11 cellular contexts compared by ENCODE assay signal in genomic region chr11:130580372-130580771, GRCh38.
DNase-seq lines count a peak whose midpoint lies in the region; ATAC-seq, FAIRE-seq and TF ChIP-seq lines count a peak whose summit lies in the region.
"Had no signal": no experiment of that assay in that cellular context is flagged by ENCODE, and none has a peak within 500 bp of the region (broad histone marks: within the 10 kb centered on the region; RNA-seq: fewer than 3 reads in every experiment).

No MANE protein-coding gene starts in this region.

- no peak overlapping the region for H2AFZ ChIP-seq in fibroblast of lung (ENCODE audit: low read length)

- H3K4me1 ChIP-seq in fibroblast of lung (ENCODE audit: control insufficient read depth, extremely low read depth, insufficient read depth, low read length) = peaks cover 9% of the 10 kb centered on the region

- no peak overlapping the region for H3K4me2 ChIP-seq in fibroblast of lung (ENCODE audit: extremely low read depth, insufficient read depth, low read length)

- H3K27ac Mint-ChIP-seq in activated T-helper 2 cell treated with anti-CD3 and anti-CD28 coated beads, Interferon-gamma antibody, Interleukin-2, Interleukin-4, amounts not matched to agents 10 μg/mL and 5 μg/mL and 100 μg/mL, durations not matched to agents 14 hours and 24 hours and 36 hours = no peak overlapping the region
- no peak overlapping the region for H3K27ac Mint-ChIP-seq in effector memory CD8-positive, alpha-beta T cell
- H3K27ac Mint-ChIP-seq: nephron progenitor cell had no signal

- no peak overlapping the region for H3K4me3 ChIP-seq in fibroblast of lung (replicated peaks in 1 of 4; ENCODE audit: control extremely low read depth in 1 of 4, insufficient read depth in 1 of 4, low read depth in 3 of 4, low read length in 4 of 4)

- intact Hi-C loops in activated T-helper 2 cell treated with anti-CD3 and anti-CD28 coated beads, Interferon-gamma antibody, Interleukin-2, Interleukin-4, amounts not matched to agents 10 μg/mL and 5 μg/mL and 100 μg/mL, durations not matched to agents 14 hours and 24 hours and 36 hours (cut with micrococcal nuclease) = no loop called here

- ATAC-seq in effector memory CD8-positive, alpha-beta T cell (replicated peaks) = no peak

- no peak overlapping the region for H3K27ac ChIP-seq in fibroblast of lung (ENCODE audit: insufficient read depth, low read length)

- DNase-seq in COLO829 (ENCODE audit: low spot score) (peak; percentile 96), NCI-H748 (lab: John Stamatoyannopoulos, UW; ENCODE audit: unreplicated experiment) (peak; percentile 90), fibroblast of lung (ENCODE audit: low read depth in 2 of 2) (peak; percentile 44 to 99), nucleus accumbens (lab: John Stamatoyannopoulos, UW) (peak in 48 of 56 donors; percentile 22 to 88 (median 62)), GM12891 (ENCODE audit: insufficient read length, low spot score) (no peak), NCI-H1694 treated with DMSO at 0.1 percent for 48 hours (lab: John Stamatoyannopoulos, UW) (no peak)
- no peak for DNase-seq in activated T-helper 2 cell treated with anti-CD3 and anti-CD28 coated beads, Interferon-gamma antibody, Interleukin-2, Interleukin-4, amounts not matched to agents 10 μg/mL and 5 μg/mL and 100 μg/mL, durations not matched to agents 14 hours and 24 hours and 36 hours (ENCODE audit: low spot score)
- DNase-seq in effector memory CD8-positive, alpha-beta T cell = no peak
- DNase-seq: activated CD8-positive, alpha-beta memory T cell treated with anti-CD3 and anti-CD28 coated beads, Interleukin-2, amount 50 U/mL, for 48 hours; Kasumi-1; nephron progenitor cell had no signal

- no peaks in the 10 kb centered on the region for H3K36me3 ChIP-seq in fibroblast of lung (ENCODE audit: control insufficient read depth, insufficient read depth, low read length)

- no peaks in the 10 kb centered on the region for H4K20me1 ChIP-seq in fibroblast of lung (ENCODE audit: control insufficient read depth, extremely low read depth, insufficient read depth, low read length)

- H3K9ac ChIP-seq in fibroblast of lung (ENCODE audit: insufficient read depth, low read length) = no peak overlapping the region

- H3K27me3 Mint-ChIP-seq in activated T-helper 2 cell treated with anti-CD3 and anti-CD28 coated beads, Interferon-gamma antibody, Interleukin-2, Interleukin-4, amounts not matched to agents 10 μg/mL and 5 μg/mL and 100 μg/mL, durations not matched to agents 14 hours and 24 hours and 36 hours (ENCODE audit: low read depth) = no peaks in the 10 kb centered on the region
- peaks cover 25 to 42% of the 10 kb centered on the region in 2 donors for H3K27me3 Mint-ChIP-seq in effector memory CD8-positive, alpha-beta T cell

- H3K9me3 ChIP-seq in fibroblast of lung (ENCODE audit: control insufficient read depth, insufficient read depth, low read depth, low read length) = no peaks in the 10 kb centered on the region

- no peak for TF ChIP-seq POLR2A in GM12891 (IDR thresholded peaks at IDR 0.05; ENCODE audit: low read depth, low read length)

- no peaks in the 10 kb centered on the region for H3K4me1 Mint-ChIP-seq in activated T-helper 2 cell treated with anti-CD3 and anti-CD28 coated beads, Interferon-gamma antibody, Interleukin-2, Interleukin-4, amounts not matched to agents 10 μg/mL and 5 μg/mL and 100 μg/mL, durations not matched to agents 14 hours and 24 hours and 36 hours (ENCODE audit: low read depth)
- H3K4me1 Mint-ChIP-seq in effector memory CD8-positive, alpha-beta T cell (ENCODE audit: low read depth in 2 of 2) = no peaks in the 10 kb centered on the region

- H3K9me3 Mint-ChIP-seq in activated T-helper 2 cell treated with anti-CD3 and anti-CD28 coated beads, Interferon-gamma antibody, Interleukin-2, Interleukin-4, amounts not matched to agents 10 μg/mL and 5 μg/mL and 100 μg/mL, durations not matched to agents 14 hours and 24 hours and 36 hours = no peaks in the 10 kb centered on the region
- peaks cover 0 to 3% of the 10 kb centered on the region in 2 donors for H3K9me3 Mint-ChIP-seq in effector memory CD8-positive, alpha-beta T cell

- FAIRE-seq in GM12891 (lab: Jason Lieb, UNC) = no peak

- H3K36me3 Mint-ChIP-seq in activated T-helper 2 cell treated with anti-CD3 and anti-CD28 coated beads, Interferon-gamma antibody, Interleukin-2, Interleukin-4, amounts not matched to agents 10 μg/mL and 5 μg/mL and 100 μg/mL, durations not matched to agents 14 hours and 24 hours and 36 hours (ENCODE audit: low read depth) = no peaks in the 10 kb centered on the region
- H3K36me3 Mint-ChIP-seq in effector memory CD8-positive, alpha-beta T cell (ENCODE audit: insufficient read depth) = no peaks in the 10 kb centered on the region

- H3K79me2 ChIP-seq in fibroblast of lung (ENCODE audit: control insufficient read depth, insufficient read depth, low read length) = no peaks in the 10 kb centered on the region

- no peaks in the 10 kb centered on the region for H3K27me3 ChIP-seq in fibroblast of lung (ENCODE audit: control insufficient read depth, insufficient read depth, low read length)

- TF ChIP-seq CTCF in fibroblast of lung (conservative IDR thresholded peaks at IDR 0.05 in 1 of 2, IDR thresholded peaks at IDR 0.05 in 1 of 2; ENCODE audit: low read depth in 1 of 2, low read length in 2 of 2) = no peak

- no peak overlapping the region for H3K4me3 Mint-ChIP-seq in activated T-helper 2 cell treated with anti-CD3 and anti-CD28 coated beads, Interferon-gamma antibody, Interleukin-2, Interleukin-4, amounts not matched to agents 10 μg/mL and 5 μg/mL and 100 μg/mL, durations not matched to agents 14 hours and 24 hours and 36 hours (ENCODE audit: low read depth)
- no peak overlapping the region for H3K4me3 Mint-ChIP-seq in effector memory CD8-positive, alpha-beta T cell
- H3K4me3 Mint-ChIP-seq: nephron progenitor cell had no signal

TF ChIP-seq in GM12891, 5 proteins besides CTCF, POLR2A, EP300 and RAD21:
- TF ChIP-seq POLR2AphosphoS5 (IDR thresholded peaks at IDR 0.05; ENCODE audit: low read depth, low read length) (no peak), TAF1 (IDR thresholded peaks at IDR 0.05; ENCODE audit: low read depth, low read length) (no peak), PAX5 (IDR thresholded peaks at IDR 0.05; ENCODE audit: insufficient read depth, low read length, severe bottlenecking) (no peak), POU2F2 (IDR thresholded peaks at IDR 0.05; ENCODE audit: low read depth, low read length) (no peak), SPI1 (IDR thresholded peaks at IDR 0.05; ENCODE audit: low read depth, low read length) (no peak)

Comparison
In these comparisons a context has a peak if more than half of its experiments do, and no peak if none do; other contexts are left out.
1. DNase-seq: peak in COLO829 (single experiment), NCI-H748 (single experiment), fibroblast of lung (2 of 2) and nucleus accumbens (48 of 56); none in GM12891 (single experiment), activated T-helper 2 cell treated with anti-CD3 and anti-CD28 coated beads, Interferon-gamma antibody, Interleukin-2, Interleukin-4, amounts not matched to agents 10 μg/mL and 5 μg/mL and 100 μg/mL, durations not matched to agents 14 hours and 24 hours and 36 hours (single experiment), NCI-H1694 treated with DMSO at 0.1 percent for 48 hours (single experiment) and effector memory CD8-positive, alpha-beta T cell (0 of 3).